Comparison of ENCODE assay signal across 33 cellular contexts in the genomic region with DNA sequence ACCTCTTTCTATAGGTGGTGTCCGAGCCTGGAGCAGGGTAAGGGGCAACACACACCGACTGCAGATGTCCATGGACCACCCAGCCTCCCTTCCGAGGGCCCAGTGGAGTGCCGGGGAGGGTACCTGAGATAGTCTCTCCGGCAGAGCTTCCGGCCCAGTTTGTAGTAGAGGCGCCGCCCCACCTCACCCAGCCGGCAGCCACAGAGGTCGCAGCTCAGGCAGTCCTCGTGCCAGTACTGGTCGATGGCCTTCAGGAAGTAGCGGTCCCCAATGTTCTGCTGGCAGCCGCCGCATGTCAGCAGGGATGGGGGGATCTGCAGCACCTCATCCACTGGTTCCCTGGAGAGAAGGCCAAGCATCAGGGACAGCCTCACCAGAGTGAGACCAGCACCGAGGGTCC. TPM values are rescaled to one million over a fixed set of nuclear protein-coding genes. Genes with fewer than 3 reads are reported as not detected.
"Had no signal": no experiment of that assay in that cellular context is flagged by ENCODE, and none has a peak within 500 bp of the region (broad histone marks: within the 10 kb centered on the region; RNA-seq: fewer than 3 reads in every experiment).

No MANE protein-coding gene starts in this region.

- H3K9me3 ChIP-seq: breast epithelium, MG63, SJSA1 had no signal

- ATAC-seq: activated CD8-positive, alpha-beta T cell treated with anti-CD3 and anti-CD28 coated beads, Interleukin-2, amount 10 ng/mL, durations not matched to agents 7 days and 5 days; Panc1; SK-N-SH treated with all-trans-retinoic acid at 6 μM for 48 hours; WTC11 had no signal

- H3K36me3 ChIP-seq: breast epithelium, MG63, SJSA1 had no signal

- H3K4me3 ChIP-seq: breast epithelium, MG63, SJSA1 had no signal

- H3K4me1 ChIP-seq: breast epithelium had no signal

- DNase-seq: activated CD4-positive, alpha-beta T cell treated with anti-CD3 and anti-CD28 coated beads for 48 hours; activated CD4-positive, alpha-beta T cell treated with anti-CD3 and anti-CD28 coated beads, Interleukin-2, amount 50 U/mL, for 4 hours; activated CD4-positive, CD25-positive, alpha-beta regulatory T cell treated with anti-CD3 and anti-CD28 coated beads, Interleukin-2, amount 50 U/mL, for 72 hours; activated CD8-positive, alpha-beta T cell treated with anti-CD3 and anti-CD28 coated beads, Interleukin-2, amount 10 ng/mL, durations not matched to agents 7 days and 5 days; activated effector memory CD4-positive, alpha-beta T cell treated with Interleukin-2 at 50 U/mL for 16 hours; activated naive CD4-positive, alpha-beta T cell; activated T-cell treated with anti-CD3 and anti-CD28 coated beads, Interleukin-2, amount 50 U/mL, for 24 hours; aorta; central memory CD4-positive, alpha-beta T cell; MG63; MV-4-11; NCI-H1092 treated with DMSO at 0.1 percent for 48 hours; NCI-H1417 treated with DMSO at 0.1 percent for 48 hours; NCI-H1694; NCI-H2029; NCI-H2107; NCI-H2171 treated with DMSO at 0.1 percent for 48 hours; NCI-H226; NCI-H510A; NCI-H526 treated with DMSO at 0.1 percent for 48 hours; NCI-H82; NK-92 treated with Interleukin-12 subunit alpha and Interleukin-12 subunit beta, amount 100 ng/mL, for 24 hours; OCI-M1; SHP77; SW 1271 had no signal

- H3K27ac ChIP-seq: RWPE1, SJSA1 had no signal

RNA-seq across cellular contexts. Expression of a gene that starts 27.4 kb away (rescaled TPM):
- total RNA-seq: activated CD8-positive, alpha-beta T cell treated with anti-CD3 and anti-CD28 coated beads, Interleukin-2, amount 10 ng/mL, durations not matched to agents 7 days and 5 days; activated T-helper 1 cell treated with anti-CD3 and anti-CD28 coated beads, Interleukin-12 subunit alpha, Interleukin-12 subunit beta, Interleukin-2, Interleukin-4 antibody, amounts not matched to agents 30 ng/mL and 10 ng/mL and 1 ng/mL, durations not matched to agents 14 hours and 24 hours and 36 hours; chondrocyte; SJSA1 had no signal
